14 cellular contexts compared by ENCODE assay signal in the genomic region with DNA sequence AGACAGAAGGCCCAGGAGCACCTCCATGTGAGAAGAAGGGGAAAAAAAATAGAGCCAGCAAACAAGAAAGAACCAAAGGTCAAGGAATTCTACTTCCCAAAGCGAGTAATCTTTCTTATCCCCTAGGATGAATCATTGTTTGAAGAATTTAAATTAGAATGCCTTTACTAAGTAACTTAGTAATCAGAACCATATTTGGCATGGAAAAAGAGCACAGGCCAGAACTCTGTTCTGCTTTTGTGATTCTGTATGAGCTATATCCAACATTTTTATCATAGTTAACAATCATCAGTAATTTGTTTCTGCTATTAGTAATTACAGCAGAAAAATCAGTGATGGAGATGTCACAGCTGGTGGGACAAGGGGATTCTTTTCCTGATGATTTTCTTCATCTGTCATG.
A peak's percentile ranks its signal among the peaks of the same experiment; 100 is the strongest.
DNase-seq lines count a peak whose midpoint lies in the region; ATAC-seq and TF ChIP-seq lines count a peak whose summit lies in the region.
"Had no signal": no experiment of that assay in that cellular context is flagged by ENCODE, and none has a peak within 500 bp of the region (broad histone marks: within the 10 kb centered on the region; RNA-seq: fewer than 3 reads in every experiment).

No MANE protein-coding gene starts in this region.

- peak; percentile 63; the same call in 2 of the 3 replicates for ATAC-seq in RWPE2 (ENCODE audit: low read depth)
- no peak for ATAC-seq in GM19397 (IDR thresholded peaks at IDR 0.05; ENCODE audit: unreplicated experiment)

- no peak overlapping the region for H3K4me3 ChIP-seq in RWPE2 (ENCODE audit: severe bottlenecking)
- H3K4me3 ChIP-seq in fibroblast of mammary gland (ENCODE audit: control insufficient read depth, low read depth, low read length): no peak overlapping the region
- H3K4me3 ChIP-seq: right atrium auricular region had no signal

- H3K27ac ChIP-seq in RWPE2 (ENCODE audit: poor library complexity, severe bottlenecking): no peak overlapping the region
- H3K27ac ChIP-seq: right atrium auricular region had no signal

- TF ChIP-seq CTCF in RWPE2 (IDR thresholded peaks at IDR 0.05; ENCODE audit: poor library complexity, severe bottlenecking) (no peak), fibroblast of mammary gland (conservative IDR thresholded peaks at IDR 0.05; ENCODE audit: control insufficient read depth, insufficient read depth, low read depth, low read length) (no peak), osteocyte (IDR thresholded peaks at IDR 0.05) (peak; percentile 17)

- H3K36me3 Mint-ChIP-seq in osteocyte (ENCODE audit: unreplicated experiment): no peaks in the 10 kb centered on the region

- DNase-seq in Caki2 (ENCODE audit: low read depth) (peak; percentile 88), RWPE2 (ENCODE audit: low spot score) (no peak), fibroblast of mammary gland (ENCODE audit: low read depth) (peak; percentile 74), osteocyte (ENCODE audit: extremely low spot score, unreplicated experiment) (no peak), HPDE6-E6E7 (ENCODE audit: extremely low spot score) (no peak), Kasumi-1 (lab: John Stamatoyannopoulos, UW) (no peak), RPMI8226 (no peak)
- DNase-seq: activated T-cell treated with anti-CD3 and anti-CD28 coated beads, Interleukin-2, amount 50 U/mL, for 48 hours; COR-L47; glutamatergic neuron; NCI-H1092; NCI-H524 treated with DMSO at 0.1 percent for 48 hours had no signal

- in situ Hi-C loops in Caki2 (cut with HindIII; ENCODE audit: low pct_unique_long_range_greater_than_20kb, low sequenced_read_pairs): no loop called here

- H3K36me3 ChIP-seq in RWPE2 (ENCODE audit: low read depth): no peaks in the 10 kb centered on the region
- H3K36me3 ChIP-seq: right atrium auricular region had no signal

- H3K9me3 ChIP-seq in RWPE2 (ENCODE audit: severe bottlenecking): no peaks in the 10 kb centered on the region
- H3K9me3 ChIP-seq: right atrium auricular region had no signal

- no peak overlapping the region for H3K4me3 Mint-ChIP-seq in osteocyte (ENCODE audit: unreplicated experiment)

- no peaks in the 10 kb centered on the region for H3K9me3 Mint-ChIP-seq in osteocyte (ENCODE audit: unreplicated experiment)

- H3K27me3 Mint-ChIP-seq in osteocyte (ENCODE audit: unreplicated experiment): no peaks in the 10 kb centered on the region

- peaks cover 6% of the 10 kb centered on the region for H3K4me1 ChIP-seq in RWPE2 (ENCODE audit: insufficient read depth, poor library complexity, severe bottlenecking)
- H3K4me1 ChIP-seq: right atrium auricular region had no signal

- H3K27ac Mint-ChIP-seq in osteocyte (ENCODE audit: unreplicated experiment): peak overlapping the region; percentile 64

- no peaks in the 10 kb centered on the region for H3K27me3 ChIP-seq in RWPE2 (ENCODE audit: insufficient read depth, poor library complexity, severe bottlenecking)
- H3K27me3 ChIP-seq: right atrium auricular region had no signal

- H3K4me1 Mint-ChIP-seq in osteocyte (ENCODE audit: unreplicated experiment): peaks cover 34% of the 10 kb centered on the region

Comparison
In these comparisons a context has a peak if more than half of its experiments do, and no peak if none do; other contexts are left out.
1. DNase-seq: peak in Caki2 (single experiment) and fibroblast of mammary gland (single experiment); none in RWPE2 (single experiment), osteocyte (single experiment), HPDE6-E6E7 (single experiment), Kasumi-1 (0 of 2) and RPMI8226 (single experiment).